In the genomic region with DNA sequence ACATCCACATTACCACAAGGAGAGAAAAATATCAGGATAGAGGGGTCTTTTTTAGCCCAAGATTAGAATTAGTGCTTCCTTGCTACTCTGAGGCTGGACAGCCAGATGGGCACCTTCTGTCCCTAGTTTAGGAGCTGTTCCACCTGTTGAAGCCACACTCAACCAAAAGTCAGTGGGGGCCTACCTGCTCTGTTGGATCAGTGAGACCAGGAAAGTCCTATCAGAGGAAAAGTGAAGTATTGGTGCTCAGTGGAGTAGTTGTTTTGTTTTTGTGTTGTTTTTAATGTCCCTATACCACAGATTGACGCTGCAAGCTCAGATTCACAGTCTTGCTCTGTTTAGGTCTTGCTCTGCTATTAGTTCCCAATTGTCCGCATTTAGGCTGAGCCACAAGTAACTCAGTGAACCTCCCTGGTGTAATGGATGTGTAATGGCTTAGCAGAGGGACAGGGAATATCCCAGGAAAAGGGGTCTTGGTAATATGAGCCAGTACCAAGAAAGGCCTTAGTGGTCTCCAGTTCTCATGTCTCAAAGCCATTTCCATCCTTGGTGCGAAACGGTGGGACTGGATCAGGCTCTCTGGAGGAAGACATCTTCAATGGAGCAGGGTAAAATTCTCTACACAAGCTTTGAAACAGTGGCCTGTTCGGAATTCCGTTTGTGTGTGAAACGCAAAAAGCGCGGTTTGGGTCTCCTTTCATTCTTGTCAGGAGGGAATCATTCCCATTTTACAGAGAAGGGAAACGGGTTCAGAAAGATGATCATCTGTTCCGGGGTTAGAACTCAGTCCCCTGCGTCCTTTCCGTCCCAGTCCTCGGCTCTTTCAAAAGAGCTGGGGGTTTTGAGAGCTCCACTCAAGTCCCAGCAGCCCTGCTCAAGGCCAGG, we compare ENCODE assay signal across 8 cellular contexts. TPM values are rescaled to one million over a fixed set of nuclear protein-coding genes. Genes with fewer than 3 reads are reported as not detected.
DNase-seq lines count a peak whose midpoint lies in the region; ATAC-seq and TF ChIP-seq lines count a peak whose summit lies in the region.

No MANE protein-coding gene starts in this region.

- no peaks in the 10 kb centered on the region for H3K9me3 Mint-ChIP-seq in activated naive CD4-positive, alpha-beta T cell treated with anti-CD3 and anti-CD28 coated beads, Interleukin-2, amount 50 U/mL, for 24 hours

- 32 to 34% methylated on average over 14 of the region's 14 CpGs for WGBS in lower leg skin, 2 donors

- H3K27ac Mint-ChIP-seq in activated naive CD4-positive, alpha-beta T cell treated with anti-CD3 and anti-CD28 coated beads, Interleukin-2, amount 50 U/mL, for 24 hours, result peak overlapping the region; percentile 27

- H3K4me1 ChIP-seq in adipocyte (ENCODE audit: control insufficient read depth, insufficient read depth, low read length) (peaks cover 20% of the 10 kb centered on the region), uterus (peaks cover 0 to 5% of the 10 kb centered on the region in 2 donors)

- DNase-seq in activated naive CD4-positive, alpha-beta T cell treated with Interleukin-2 at 50 U/mL for 16 hours, result no peak
- DNase-seq in adipocyte (ENCODE audit: low read depth) (no peak), lower leg skin (ENCODE audit: low spot score in 2 of 2) (no peak), uterus (no peak), NCI-H2029 (lab: John Stamatoyannopoulos, UW) (no peak), substantia nigra (lab: John Stamatoyannopoulos, UW) (no peak)

- H3K4me3 Mint-ChIP-seq in activated naive CD4-positive, alpha-beta T cell treated with anti-CD3 and anti-CD28 coated beads, Interleukin-2, amount 50 U/mL, for 24 hours, result peak overlapping the region; percentile 79

- H3K27me3 ChIP-seq in adipocyte (replicated peaks; ENCODE audit: control insufficient read depth, insufficient read depth, low read length) (no peaks in the 10 kb centered on the region), uterus (no peaks in the 10 kb centered on the region)

- H3K36me3 Mint-ChIP-seq in activated naive CD4-positive, alpha-beta T cell treated with anti-CD3 and anti-CD28 coated beads, Interleukin-2, amount 50 U/mL, for 24 hours, result peaks cover 6% of the 10 kb centered on the region

- H3K27ac ChIP-seq in uterus (no peak overlapping the region), substantia nigra (ENCODE audit: low read depth, low read length, poor library complexity, severe bottlenecking) (no peak overlapping the region)

- TF ChIP-seq POLR2A in lower leg skin (IDR thresholded peaks at IDR 0.05) (no peak), uterus (IDR thresholded peaks at IDR 0.05) (no peak)

- H3K36me3 ChIP-seq in adipocyte (ENCODE audit: control insufficient read depth, insufficient read depth, low read length, severe bottlenecking) (peaks cover 64% of the 10 kb centered on the region), uterus (no peaks in the 10 kb centered on the region)

- TF ChIP-seq CTCF in lower leg skin (IDR thresholded peaks at IDR 0.05) (no peak), uterus (IDR thresholded peaks at IDR 0.05) (no peak)

- peak overlapping the region; percentile 81 for H3K9ac ChIP-seq in adipocyte (ENCODE audit: low read length)

- H3K9me3 ChIP-seq in adipocyte (ENCODE audit: control insufficient read depth, low read length) (no peaks in the 10 kb centered on the region), uterus (no peaks in the 10 kb centered on the region)

- H3K4me1 Mint-ChIP-seq in activated naive CD4-positive, alpha-beta T cell treated with anti-CD3 and anti-CD28 coated beads, Interleukin-2, amount 50 U/mL, for 24 hours, result peaks cover 23% of the 10 kb centered on the region

- ATAC-seq in GM21423 (IDR thresholded peaks at IDR 0.05; ENCODE audit: unreplicated experiment), result no peak

- no peaks in the 10 kb centered on the region for H3K27me3 Mint-ChIP-seq in activated naive CD4-positive, alpha-beta T cell treated with anti-CD3 and anti-CD28 coated beads, Interleukin-2, amount 50 U/mL, for 24 hours

- peak overlapping the region; percentile 86 for H3K4me3 ChIP-seq in adipocyte (ENCODE audit: low read length)
- peak overlapping the region; percentile 52 for H3K4me3 ChIP-seq in lower leg skin (ENCODE audit: low read depth, poor library complexity, severe bottlenecking)
- H3K4me3 ChIP-seq in uterus, result peak overlapping the region; percentile 39 to 43

- intact Hi-C loops in lower leg skin (cut with DNase I; ENCODE audit: low total_unique reads), result loop anchor here (5.0 kb wide), 1 partner anchor 1453 kb away; no protein-coding TSS in a partner anchor
- intact Hi-C loops in uterus (cut with DNase I; ENCODE audit: low total_unique reads), result no loop called here

RNA-seq across cellular contexts. Expression of a gene that starts 0.6 kb away (rescaled TPM):
- total RNA-seq in lower leg skin (10 to 100 TPM in 2 of 4 donors, 1 to 10 TPM in 2; 7.0 to 30.2 (median 9.6) TPM), uterus (10 to 100 TPM in 2 of 4 donors, under 1 TPM in 1, not detected in 1; 0.59 to 17.3 (median 12.9) TPM)

RNA-seq across cellular contexts. Expression of a gene that starts 23.7 kb away (rescaled TPM):
- total RNA-seq in lower leg skin (100 to 1,000 TPM in 2 of 4 donors, 10 to 100 TPM in 2; 78.5 to 133 (median 105) TPM), uterus (100 to 1,000 TPM in 2 of 4 donors, 10 to 100 TPM in 2; 54.3 to 131 (median 108) TPM)

RNA-seq across cellular contexts. Expression of a gene that starts 51.0 kb away (rescaled TPM):
- total RNA-seq in lower leg skin (10 to 100 TPM in 3 of 4 donors, 1 to 10 TPM in 1; 9.8 to 19.5 (median 12.4) TPM), uterus (10 to 100 TPM; 11.1 to 15.6 (median 12.5) TPM)

RNA-seq across cellular contexts. Expression of a gene that starts 57.1 kb away (rescaled TPM):
- total RNA-seq in lower leg skin, result 10 to 100 TPM; 27.0 to 37.4 (median 28.2) TPM
- total RNA-seq in uterus, result 10 to 100 TPM in 3 of 4 donors, 1 to 10 TPM in 1; 9.0 to 43.6 (median 29.6) TPM
